In genomic region chr16:70579648-70580630, GRCh38 we compare ENCODE assay signal across 1 cellular context.
A peak's percentile ranks its signal among the peaks of the same experiment; 100 is the strongest.
TF ChIP-seq lines count a peak whose summit lies in the region.

No MANE protein-coding gene starts in this region.

TF ChIP-seq in HepG2, 621 proteins besides CTCF, POLR2A, EP300 and RAD21 (continued from another document and continues in another):
- TF ChIP-seq PLSCR1 (CRISPR knock-in tag; IDR thresholded peaks at IDR 0.05; ENCODE audit: borderline replicate concordance) (no peak), ZNF280B (CRISPR knock-in tag; IDR thresholded peaks at IDR 0.05; ENCODE audit: borderline replicate concordance) (no peak), ZC3H4 (CRISPR knock-in tag; IDR thresholded peaks at IDR 0.05; ENCODE audit: borderline replicate concordance) (no peak), HMG20B (CRISPR knock-in tag; conservative IDR thresholded peaks at IDR 0.05) (no peak), MXI1 (IDR thresholded peaks at IDR 0.05; ENCODE audit: borderline replicate concordance, low read depth, low read length) (peak; percentile 69; the same call in 2 of the 3 replicates), ZBTB40 (IDR thresholded peaks at IDR 0.05) (no peak), ZBTB40 (CRISPR knock-in tag; IDR thresholded peaks at IDR 0.05) (no peak), HNF4A (CRISPR knock-in tag; IDR thresholded peaks at IDR 0.05) (no peak), NRL (CRISPR knock-in tag; IDR thresholded peaks at IDR 0.05; ENCODE audit: borderline replicate concordance) (0 out of 2 replicates have a peak, but pooled peaks have one; percentile 30), USF2 (IDR thresholded peaks at IDR 0.05; ENCODE audit: low read depth, low read length) (peak; percentile 40; the same call in 1 of the 2 replicates), USF2 (CRISPR knock-in tag; IDR thresholded peaks at IDR 0.05; ENCODE audit: borderline replicate concordance) (peak; percentile 57; the same call in 1 of the 2 replicates), U2AF1 (optimal IDR thresholded peaks at IDR 0.05; ENCODE audit: low read depth, low read length) (no peak), ZNF557 (CRISPR knock-in tag; IDR thresholded peaks at IDR 0.05) (no peak), HOXA7 (CRISPR knock-in tag; IDR thresholded peaks at IDR 0.05) (no peak), PAX8 (CRISPR knock-in tag; IDR thresholded peaks at IDR 0.05; ENCODE audit: borderline replicate concordance) (no peak), MXD4 (CRISPR knock-in tag; IDR thresholded peaks at IDR 0.05) (peak; percentile 53; the same call in 1 of the 2 replicates), FUBP1 (CRISPR knock-in tag; IDR thresholded peaks at IDR 0.05; ENCODE audit: borderline replicate concordance) (no peak), ZNF382 (CRISPR knock-in tag; IDR thresholded peaks at IDR 0.05; ENCODE audit: borderline replicate concordance) (no peak), HNF1A (IDR thresholded peaks at IDR 0.05; ENCODE audit: low read depth) (no peak), HNF1A (CRISPR knock-in tag; IDR thresholded peaks at IDR 0.05; ENCODE audit: borderline replicate concordance) (no peak), ZNF7 (CRISPR knock-in tag; IDR thresholded peaks at IDR 0.05) (no peak), SP1 (IDR thresholded peaks at IDR 0.05) (no peak), SP1 (CRISPR knock-in tag; IDR thresholded peaks at IDR 0.05) (no peak), PAXIP1 (CRISPR knock-in tag; conservative IDR thresholded peaks at IDR 0.05) (no peak), LCORL (IDR thresholded peaks at IDR 0.05) (no peak), LCORL (CRISPR knock-in tag; IDR thresholded peaks at IDR 0.05) (no peak)
